In the genomic region with DNA sequence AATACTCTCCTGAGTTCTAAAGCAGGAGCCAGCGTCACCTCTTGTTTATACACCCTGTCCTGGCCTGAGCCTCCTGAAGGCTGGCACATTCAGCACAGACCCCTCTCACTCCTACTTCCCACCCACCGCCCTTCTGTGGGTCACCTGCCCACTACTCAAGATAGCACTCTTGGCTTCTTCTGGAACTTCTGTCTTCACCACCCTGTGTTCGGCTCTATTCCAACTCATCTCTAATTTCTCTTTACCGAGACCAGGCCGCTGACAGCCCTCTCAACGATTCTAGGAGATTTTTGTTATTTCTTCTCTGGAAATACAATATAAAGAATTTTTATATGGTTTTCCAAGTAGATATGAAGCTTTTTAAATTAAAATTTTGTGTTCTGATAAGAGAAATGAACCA, we compare ENCODE assay signal across 1 cellular context.
TF ChIP-seq lines count a peak whose summit lies in the region.

No MANE protein-coding gene starts in this region.

TF ChIP-seq in IMR-90, 13 proteins besides CTCF, POLR2A, EP300 and RAD21:
- TF ChIP-seq FOS (IDR thresholded peaks at IDR 0.05; ENCODE audit: low read depth, low read length), result no peak
- no peak for TF ChIP-seq MAFK (IDR thresholded peaks at IDR 0.05; ENCODE audit: low read depth, low read length)
- TF ChIP-seq NFE2L2 (IDR thresholded peaks at IDR 0.05; ENCODE audit: low read depth, low read length), result no peak
- TF ChIP-seq MAZ (IDR thresholded peaks at IDR 0.05; ENCODE audit: borderline replicate concordance, low read depth, low read length), result no peak
- TF ChIP-seq CEBPB (IDR thresholded peaks at IDR 0.05; ENCODE audit: low read depth, low read length), result no peak
- no peak for TF ChIP-seq CHD1 (IDR thresholded peaks at IDR 0.05; ENCODE audit: low read depth, low read length)
- TF ChIP-seq, protein P1, sequence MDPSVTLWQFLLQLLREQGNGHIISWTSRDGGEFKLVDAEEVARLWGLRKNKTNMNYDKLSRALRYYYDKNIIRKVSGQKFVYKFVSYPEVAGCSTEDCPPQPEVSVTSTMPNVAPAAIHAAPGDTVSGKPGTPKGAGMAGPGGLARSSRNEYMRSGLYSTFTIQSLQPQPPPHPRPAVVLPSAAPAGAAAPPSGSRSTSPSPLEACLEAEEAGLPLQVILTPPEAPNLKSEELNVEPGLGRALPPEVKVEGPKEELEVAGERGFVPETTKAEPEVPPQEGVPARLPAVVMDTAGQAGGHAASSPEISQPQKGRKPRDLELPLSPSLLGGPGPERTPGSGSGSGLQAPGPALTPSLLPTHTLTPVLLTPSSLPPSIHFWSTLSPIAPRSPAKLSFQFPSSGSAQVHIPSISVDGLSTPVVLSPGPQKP (IDR thresholded peaks at IDR 0.05; ENCODE audit: borderline replicate concordance, low read depth, low read length), result no peak
- TF ChIP-seq BHLHE40 (IDR thresholded peaks at IDR 0.05; ENCODE audit: low read depth, low read length), result no peak
- no peak for TF ChIP-seq RFX5 (IDR thresholded peaks at IDR 0.05; ENCODE audit: low read depth, low read length)
- TF ChIP-seq, protein P2, sequence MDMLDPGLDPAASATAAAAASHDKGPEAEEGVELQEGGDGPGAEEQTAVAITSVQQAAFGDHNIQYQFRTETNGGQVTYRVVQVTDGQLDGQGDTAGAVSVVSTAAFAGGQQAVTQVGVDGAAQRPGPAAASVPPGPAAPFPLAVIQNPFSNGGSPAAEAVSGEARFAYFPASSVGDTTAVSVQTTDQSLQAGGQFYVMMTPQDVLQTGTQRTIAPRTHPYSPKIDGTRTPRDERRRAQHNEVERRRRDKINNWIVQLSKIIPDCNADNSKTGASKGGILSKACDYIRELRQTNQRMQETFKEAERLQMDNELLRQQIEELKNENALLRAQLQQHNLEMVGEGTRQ (IDR thresholded peaks at IDR 0.05; ENCODE audit: low read depth, low read length), result no peak
